13 cellular contexts compared by ENCODE assay signal in genomic region chr11:45983471-45983845, GRCh38.
A peak's percentile ranks its signal among the peaks of the same experiment; 100 is the strongest.
DNase-seq lines count a peak whose midpoint lies in the region; ATAC-seq and TF ChIP-seq lines count a peak whose summit lies in the region.
"Had no signal": no experiment of that assay in that cellular context is flagged by ENCODE, and none has a peak within 500 bp of the region (broad histone marks: within the 10 kb centered on the region; RNA-seq: fewer than 3 reads in every experiment).

No MANE protein-coding gene starts in this region.

- H3K4me3 ChIP-seq in right cardiac atrium (ENCODE audit: low read length): no peak overlapping the region
- H3K4me3 ChIP-seq in mesodermal cell (ENCODE audit: extremely low read depth, insufficient read depth, low read length, poor library complexity, severe bottlenecking): no peak overlapping the region
- H3K4me3 ChIP-seq: lower lobe of right lung had no signal

- peaks cover 13% of the 10 kb centered on the region for H3K36me3 ChIP-seq in mesodermal cell (ENCODE audit: control insufficient read depth, insufficient read depth, low read length)

- no peak for TF ChIP-seq CTCF in brain (conservative IDR thresholded peaks at IDR 0.05)

- no peaks in the 10 kb centered on the region for H3K27me3 Mint-ChIP-seq in brain
- H3K27me3 Mint-ChIP-seq: activated naive CD4-positive, alpha-beta T cell treated with anti-CD3 and anti-CD28 coated beads, Interleukin-2, amount 10 ng/mL, durations not matched to agents 7 days and 5 days; CD4-positive, alpha-beta memory T cell had no signal

- peaks cover 62% of the 10 kb centered on the region for H3K4me1 Mint-ChIP-seq in brain
- H3K4me1 Mint-ChIP-seq: activated naive CD4-positive, alpha-beta T cell treated with anti-CD3 and anti-CD28 coated beads, Interleukin-2, amount 10 ng/mL, durations not matched to agents 7 days and 5 days had no signal

- ATAC-seq in right cardiac atrium (no peak), Right ventricle myocardium superior (ENCODE audit: poor library complexity) (no peak)

- in situ Hi-C loops in ACHN (cut with HindIII; ENCODE audit: low pct_ligation_motif_present, low pct_unique_long_range_greater_than_20kb, low sequenced_read_pairs): no loop called here

- DNase-seq in right cardiac atrium (no peak), Right ventricle myocardium superior (no peak), NCI-H2196 treated with DMSO at 0.1 percent for 48 hours (lab: John Stamatoyannopoulos, UW; ENCODE audit: unreplicated experiment) (no peak), amniotic stem cell (lab: John Stamatoyannopoulos, UW) (no peak), SK-N-DZ (ENCODE audit: low spot score) (no peak), ACHN (no peak)
- DNase-seq: activated naive CD4-positive, alpha-beta T cell treated with anti-CD3 and anti-CD28 coated beads, Interleukin-2, amount 10 ng/mL, durations not matched to agents 7 days and 5 days; CD4-positive, alpha-beta memory T cell; lower lobe of right lung; NCI-H1436 treated with DMSO at 0.1 percent for 48 hours had no signal

- H3K27ac ChIP-seq in right cardiac atrium (ENCODE audit: low read length): peak overlapping the region; percentile 26
- H3K27ac ChIP-seq in mesodermal cell (ENCODE audit: low read depth, low read length, severe bottlenecking): peak overlapping the region; percentile 93
- H3K27ac ChIP-seq: lower lobe of right lung had no signal

- intact Hi-C loops in right cardiac atrium (cut with DNase I) (no loop called here), Right ventricle myocardium superior (cut with DNase I) (no loop called here)

- peaks cover 14% of the 10 kb centered on the region for H3K36me3 Mint-ChIP-seq in brain

- H3K4me3 Mint-ChIP-seq in brain: peak overlapping the region in 3 of 5 experiments; percentile 74 to 78 (median 76)
- H3K4me3 Mint-ChIP-seq: activated naive CD4-positive, alpha-beta T cell treated with anti-CD3 and anti-CD28 coated beads, Interleukin-2, amount 10 ng/mL, durations not matched to agents 7 days and 5 days; CD4-positive, alpha-beta memory T cell had no signal

- peak overlapping the region in 4 of 5 experiments; percentile 89 to 95 (median 92) for H3K27ac Mint-ChIP-seq in brain
- H3K27ac Mint-ChIP-seq: activated naive CD4-positive, alpha-beta T cell treated with anti-CD3 and anti-CD28 coated beads, Interleukin-2, amount 10 ng/mL, durations not matched to agents 7 days and 5 days had no signal

- WGBS in right cardiac atrium: 54% methylated on average over 4 of the region's 4 CpGs
- 43 to 85% methylated on average over 1 to 4 of the region's 4 CpGs for WGBS in mesodermal cell (ENCODE audit: insufficient coverage in 2 of 2), 2 experiments

- no peaks in the 10 kb centered on the region for H3K9me3 Mint-ChIP-seq in brain
- H3K9me3 Mint-ChIP-seq: activated naive CD4-positive, alpha-beta T cell treated with anti-CD3 and anti-CD28 coated beads, Interleukin-2, amount 10 ng/mL, durations not matched to agents 7 days and 5 days; CD4-positive, alpha-beta memory T cell; nephron progenitor cell had no signal

- H3K4me1 ChIP-seq in right cardiac atrium (ENCODE audit: control insufficient read depth, insufficient read depth, low read length) (peaks cover 7% of the 10 kb centered on the region), mesodermal cell (ENCODE audit: control insufficient read depth, insufficient read depth, low read length, poor library complexity, severe bottlenecking) (peaks cover 26% of the 10 kb centered on the region)

- H3K27me3 ChIP-seq in right cardiac atrium (ENCODE audit: control insufficient read depth, insufficient read depth): no peaks in the 10 kb centered on the region

- no peaks in the 10 kb centered on the region for H3K9me3 ChIP-seq in right cardiac atrium (ENCODE audit: control insufficient read depth, low read length)
- H3K9me3 ChIP-seq in mesodermal cell (ENCODE audit: control insufficient read depth, low read length): no peaks in the 10 kb centered on the region
- H3K9me3 ChIP-seq: lower lobe of right lung had no signal
